3 cellular contexts compared by ENCODE assay signal in the genomic region with DNA sequence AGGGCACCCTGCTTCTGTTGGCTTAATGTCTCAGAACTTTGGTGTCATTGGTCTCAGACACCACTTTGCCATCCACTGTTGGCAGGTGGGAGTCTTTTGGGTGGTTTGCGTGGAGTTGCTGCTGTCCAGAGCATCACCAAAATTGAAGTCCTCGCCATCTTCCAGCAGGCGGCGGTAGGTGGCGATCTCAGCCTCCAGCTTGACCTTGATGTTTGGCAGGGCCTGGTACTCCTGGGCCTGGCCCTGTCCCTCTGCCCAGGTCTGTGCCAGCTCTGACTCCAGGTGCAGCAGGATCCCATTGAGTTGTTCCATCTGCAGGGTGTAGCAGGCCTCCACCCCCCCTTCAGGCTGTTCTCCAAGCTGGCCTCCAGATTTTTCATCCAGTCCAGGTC. TPM values are rescaled to one million over a fixed set of nuclear protein-coding genes. Genes with fewer than 3 reads are reported as not detected.
"Had no signal": no experiment of that assay in that cellular context is flagged by ENCODE, and none has a peak within 500 bp of the region (broad histone marks: within the 10 kb centered on the region; RNA-seq: fewer than 3 reads in every experiment).

No MANE protein-coding gene starts in this region.

RNA-seq across cellular contexts. Expression of a gene that starts 57.8 kb away (rescaled TPM):
- total RNA-seq: fibroblast of lung, kidney epithelial cell, renal cortical epithelial cell had no signal
